ENCODE assay signal across 9 cellular contexts in the genomic region with DNA sequence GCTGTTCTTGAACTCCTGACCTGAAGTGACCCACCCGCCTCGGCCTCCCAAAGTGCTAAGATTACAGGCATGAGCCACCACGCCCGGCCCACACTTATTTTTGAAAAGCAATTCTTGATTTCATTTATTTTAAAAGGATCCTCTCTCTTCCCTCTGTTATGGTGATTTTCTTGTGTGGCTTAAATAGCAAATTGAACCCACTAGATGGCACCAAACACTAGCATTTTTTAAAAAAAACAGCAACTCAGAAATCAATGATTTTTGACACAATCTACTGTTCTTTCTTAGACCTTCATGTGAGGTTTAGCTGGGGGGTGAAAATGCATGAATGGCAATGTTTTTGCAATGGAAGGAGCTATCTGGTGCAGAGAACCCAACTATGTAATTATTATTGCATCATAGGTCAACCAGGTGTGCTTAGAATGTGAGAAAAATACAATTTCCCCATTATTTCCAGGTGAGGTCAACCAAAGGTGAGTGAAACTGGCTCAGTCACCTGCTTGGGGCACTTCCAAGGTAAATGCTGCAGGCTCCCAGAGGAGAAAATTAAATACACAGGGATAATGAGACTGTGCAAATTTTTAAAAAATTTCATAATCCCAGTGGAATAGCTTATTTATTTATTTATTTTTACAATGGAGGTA.
DNase-seq lines count a peak whose midpoint lies in the region; ATAC-seq, FAIRE-seq and TF ChIP-seq lines count a peak whose summit lies in the region.
"Had no signal": no experiment of that assay in that cellular context is flagged by ENCODE, and none has a peak within 500 bp of the region (broad histone marks: within the 10 kb centered on the region; RNA-seq: fewer than 3 reads in every experiment).

No MANE protein-coding gene starts in this region.

- DNase-seq in cardiac muscle cell (ENCODE audit: low read depth in 1 of 2, low spot score in 1 of 2), result peak; percentile 11 to 21
- DNase-seq in left cardiac atrium, result no peak
- DNase-seq in NCI-H2227 treated with DMSO at 0.1 percent for 48 hours (lab: John Stamatoyannopoulos, UW), result peak; percentile 9
- DNase-seq in endothelial cell of umbilical vein (ENCODE audit: low read depth, low spot score), result peak; percentile 2
- DNase-seq in type B pancreatic cell (ENCODE audit: extremely low spot score, unreplicated experiment), result no peak
- no peak for DNase-seq in T-helper 17 cell

- no peaks in the 10 kb centered on the region for H3K36me3 Mint-ChIP-seq in type B pancreatic cell
- no peaks in the 10 kb centered on the region for H3K36me3 Mint-ChIP-seq in T-helper 17 cell (ENCODE audit: low read depth)

- no peak overlapping the region for H2AFZ ChIP-seq in endothelial cell of umbilical vein (ENCODE audit: low read depth, low read length)

- BruUV-seq in endothelial cell of umbilical vein (replicated peaks; lab: Mats Ljungman, UMichigan), result no TSS peak

- H3K4me3 ChIP-seq in cardiac muscle cell, result no peak overlapping the region
- no peak overlapping the region for H3K4me3 ChIP-seq in endothelial cell of umbilical vein (replicated peaks in 1 of 3; ENCODE audit: insufficient read depth in 1 of 3, low read depth in 1 of 3, low read length in 3 of 3)
- H3K4me3 ChIP-seq: thyroid gland had no signal

- peak; percentile 21 for FAIRE-seq in endothelial cell of umbilical vein (lab: Jason Lieb, UNC)

- dilution Hi-C loops in endothelial cell of umbilical vein (cut with MboI; ENCODE audit: extremely low pct_ligation_motif_present, low sequenced_read_pairs), result no loop called here

- TF ChIP-seq CTCF in cardiac muscle cell (IDR thresholded peaks at IDR 0.05; ENCODE audit: low read depth, low read length) (peak; percentile 44), endothelial cell of umbilical vein (IDR thresholded peaks at IDR 0.05; ENCODE audit: extremely low read depth in 1 of 2, insufficient read depth in 1 of 2, low read depth in 1 of 2, low read length in 2 of 2) (peak in 1 of 2 donors; percentile 5), type B pancreatic cell (conservative IDR thresholded peaks at IDR 0.05) (peak; percentile 82)

- H3K9me3 Mint-ChIP-seq in type B pancreatic cell, result no peaks in the 10 kb centered on the region

- no peaks in the 10 kb centered on the region for H3K9me1 ChIP-seq in endothelial cell of umbilical vein (replicated peaks; ENCODE audit: control insufficient read depth, extremely low read depth, insufficient read depth, low read length)

- intact Hi-C loops in left cardiac atrium (cut with DNase I), result no loop called here
- intact Hi-C loops in endothelial cell of umbilical vein (cut with micrococcal nuclease), result no loop called here

- POLR2A ChIA-PET in endothelial cell of umbilical vein (lab: Charles Lee), result no interaction called here

- H3K27me3 Mint-ChIP-seq in type B pancreatic cell (no peaks in the 10 kb centered on the region), T-helper 17 cell (no peaks in the 10 kb centered on the region)

- no peak overlapping the region for H3K9ac ChIP-seq in endothelial cell of umbilical vein (replicated peaks; ENCODE audit: extremely low read depth, insufficient read depth, low read length)

- H3K79me2 ChIP-seq in endothelial cell of umbilical vein (ENCODE audit: control insufficient read depth, insufficient read depth, low read length), result no peaks in the 10 kb centered on the region

- TF ChIP-seq POLR2A in endothelial cell of umbilical vein (IDR thresholded peaks at IDR 0.05; ENCODE audit: low read depth, low read length), result no peak

- no peaks in the 10 kb centered on the region for H4K20me1 ChIP-seq in endothelial cell of umbilical vein (replicated peaks; ENCODE audit: control insufficient read depth, extremely low read depth, insufficient read depth, low read length)

- H3K27ac Mint-ChIP-seq in type B pancreatic cell, result peak overlapping the region; percentile 8
- H3K27ac Mint-ChIP-seq in T-helper 17 cell, result no peak overlapping the region

- ATAC-seq in left cardiac atrium, result no peak
- no peak for ATAC-seq in HG03354 (IDR thresholded peaks at IDR 0.05; ENCODE audit: poor library complexity, severe bottlenecking, unreplicated experiment)
- ATAC-seq in HG02759 (IDR thresholded peaks at IDR 0.05; ENCODE audit: unreplicated experiment), result no peak
- no peak for ATAC-seq in T-helper 17 cell

- H3K27ac ChIP-seq in cardiac muscle cell (no peak overlapping the region), endothelial cell of umbilical vein (ENCODE audit: insufficient read depth, low read depth, low read length) (no peak overlapping the region)
- H3K27ac ChIP-seq: thyroid gland had no signal

- H3K9me3 ChIP-seq in cardiac muscle cell (ENCODE audit: low read depth), result no peaks in the 10 kb centered on the region
- H3K9me3 ChIP-seq in endothelial cell of umbilical vein (replicated peaks; ENCODE audit: control insufficient read depth, insufficient read depth, low read length), result no peaks in the 10 kb centered on the region
- peaks cover 3% of the 10 kb centered on the region for H3K9me3 ChIP-seq in T-helper 17 cell (ENCODE audit: control insufficient read depth, low read length, poor library complexity, severe bottlenecking)
- H3K9me3 ChIP-seq: thyroid gland had no signal

- H3K36me3 ChIP-seq in cardiac muscle cell (no peaks in the 10 kb centered on the region), endothelial cell of umbilical vein (ENCODE audit: control insufficient read depth in 2 of 2, extremely low read depth in 1 of 2, insufficient read depth in 2 of 2, low read length in 2 of 2) (no peaks in the 10 kb centered on the region)
- H3K36me3 ChIP-seq: thyroid gland had no signal

- H3K4me1 ChIP-seq in cardiac muscle cell (ENCODE audit: low read depth) (no peaks in the 10 kb centered on the region), endothelial cell of umbilical vein (ENCODE audit: control insufficient read depth, extremely low read depth, insufficient read depth, low read length) (no peaks in the 10 kb centered on the region)
- H3K4me1 ChIP-seq: thyroid gland had no signal

- H3K4me3 Mint-ChIP-seq in type B pancreatic cell (no peak overlapping the region), T-helper 17 cell (no peak overlapping the region)

- CTCF ChIA-PET in endothelial cell of umbilical vein (lab: Charles Lee), result no interaction called here

- H3K27me3 ChIP-seq in cardiac muscle cell, result no peaks in the 10 kb centered on the region
- H3K27me3 ChIP-seq in endothelial cell of umbilical vein (ENCODE audit: control insufficient read depth in 2 of 2, insufficient read depth in 2 of 2, low read length in 2 of 2), result no peaks in the 10 kb centered on the region
- H3K27me3 ChIP-seq: thyroid gland had no signal

- no peak overlapping the region for H3K4me2 ChIP-seq in endothelial cell of umbilical vein (ENCODE audit: insufficient read depth, low read length)

- H3K4me1 Mint-ChIP-seq in type B pancreatic cell (ENCODE audit: unreplicated experiment), result peaks cover 6% of the 10 kb centered on the region
- H3K4me1 Mint-ChIP-seq in T-helper 17 cell, result no peaks in the 10 kb centered on the region

TF ChIP-seq in endothelial cell of umbilical vein, 7 proteins besides CTCF, POLR2A, EP300 and RAD21:
- TF ChIP-seq MYC (IDR thresholded peaks at IDR 0.05; ENCODE audit: low read depth, low read length) (no peak), FOS (IDR thresholded peaks at IDR 0.05; ENCODE audit: borderline replicate concordance, insufficient read depth, low read length) (no peak), EZH2 (IDR thresholded peaks at IDR 0.05; ENCODE audit: borderline replicate concordance, low read depth, low read length, severe bottlenecking) (no peak), GATA2 (IDR thresholded peaks at IDR 0.05; ENCODE audit: insufficient read depth, insufficient read length, low read depth, low read length) (no peak)

Comparison
In these comparisons a context has a peak if more than half of its experiments do, and no peak if none do; other contexts are left out.
1. DNase-seq: peak in cardiac muscle cell (2 of 2), NCI-H2227 treated with DMSO at 0.1 percent for 48 hours (single experiment) and endothelial cell of umbilical vein (single experiment); none in left cardiac atrium (single experiment), type B pancreatic cell (single experiment) and T-helper 17 cell (0 of 3).